10 cellular contexts compared by ENCODE assay signal in the genomic region with DNA sequence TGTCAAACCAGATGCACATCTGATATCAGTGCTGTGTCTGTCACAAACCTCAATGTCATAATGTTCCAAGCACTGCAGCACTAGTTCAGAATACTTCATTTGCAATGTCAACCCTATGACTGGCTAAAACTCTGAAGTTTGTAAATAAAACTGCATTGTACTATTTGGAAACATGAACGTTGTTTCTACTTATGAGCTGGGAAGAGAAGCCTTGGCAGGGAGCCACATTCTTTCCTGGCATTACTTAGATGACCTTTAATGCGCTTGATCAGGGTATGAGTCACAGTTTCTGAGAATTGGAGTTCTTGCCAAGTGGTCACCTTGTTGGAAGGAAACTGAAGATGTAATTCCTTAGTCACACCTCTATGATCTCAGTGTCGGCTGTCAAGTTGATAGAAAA.
A peak's percentile ranks its signal among the peaks of the same experiment; 100 is the strongest.
DNase-seq lines count a peak whose midpoint lies in the region; ATAC-seq and TF ChIP-seq lines count a peak whose summit lies in the region.
"Had no signal": no experiment of that assay in that cellular context is flagged by ENCODE, and none has a peak within 500 bp of the region (broad histone marks: within the 10 kb centered on the region; RNA-seq: fewer than 3 reads in every experiment).

No MANE protein-coding gene starts in this region.

- no peaks in the 10 kb centered on the region for H3K27me3 Mint-ChIP-seq in neural progenitor cell (ENCODE audit: insufficient read depth, low read depth)
- no peaks in the 10 kb centered on the region for H3K27me3 Mint-ChIP-seq in activated T-cell treated with anti-CD3 and anti-CD28 coated beads, Interleukin-2, amount 50 U/mL, for 72 hours (ENCODE audit: low read depth)

- WGBS in lung, 2 donors = 28 to 59% methylated on average over 3 of the region's 3 CpGs

- H3K4me1 Mint-ChIP-seq in neural progenitor cell = no peaks in the 10 kb centered on the region
- no peaks in the 10 kb centered on the region for H3K4me1 Mint-ChIP-seq in activated T-cell treated with anti-CD3 and anti-CD28 coated beads, Interleukin-2, amount 50 U/mL, for 72 hours (ENCODE audit: low read depth)

- H3K4me1 ChIP-seq in lung (ENCODE audit: control insufficient read depth in 2 of 2, insufficient read depth in 2 of 2, low read length in 2 of 2) = no peaks in the 10 kb centered on the region
- no peaks in the 10 kb centered on the region for H3K4me1 ChIP-seq in neural progenitor cell
- H3K4me1 ChIP-seq: transverse colon had no signal

- no peak overlapping the region for H3K4me3 Mint-ChIP-seq in neural progenitor cell
- no peak overlapping the region for H3K4me3 Mint-ChIP-seq in activated T-cell treated with anti-CD3 and anti-CD28 coated beads, Interleukin-2, amount 50 U/mL, for 72 hours
- H3K4me3 Mint-ChIP-seq: activated naive CD4-positive, alpha-beta T cell treated with anti-CD3 and anti-CD28 coated beads for 36 hours had no signal

- H2AFZ ChIP-seq in neural progenitor cell (replicated peaks) = no peak overlapping the region

- H3K9me3 Mint-ChIP-seq in neural progenitor cell = no peaks in the 10 kb centered on the region
- peaks cover 0 to under 1% of the 10 kb centered on the region in 2 donors for H3K9me3 Mint-ChIP-seq in activated T-cell treated with anti-CD3 and anti-CD28 coated beads, Interleukin-2, amount 50 U/mL, for 72 hours
- H3K9me3 Mint-ChIP-seq: activated naive CD4-positive, alpha-beta T cell treated with anti-CD3 and anti-CD28 coated beads for 36 hours had no signal

- no peak overlapping the region for H3K27ac Mint-ChIP-seq in neural progenitor cell
- no peak overlapping the region for H3K27ac Mint-ChIP-seq in activated T-cell treated with anti-CD3 and anti-CD28 coated beads, Interleukin-2, amount 50 U/mL, for 72 hours
- H3K27ac Mint-ChIP-seq: activated naive CD4-positive, alpha-beta T cell treated with anti-CD3 and anti-CD28 coated beads for 36 hours had no signal

- H3F3A ChIP-seq in neural progenitor cell (ENCODE audit: low read depth) = no peaks in the 10 kb centered on the region

- H4K20me1 ChIP-seq in neural progenitor cell (ENCODE audit: low read depth) = no peaks in the 10 kb centered on the region

- in situ Hi-C loops in brain microvascular endothelial cell (cut with HindIII; ENCODE audit: low pct_ligation_motif_present, low sequenced_read_pairs) = no loop called here

- DNase-seq in Daoy (ENCODE audit: low read depth) (peak; percentile 90), NCI-H2227 (lab: John Stamatoyannopoulos, UW; ENCODE audit: unreplicated experiment) (peak; percentile 13), brain microvascular endothelial cell (peak; percentile 9), lung (ENCODE audit: low spot score) (peak; percentile 80), neural progenitor cell (ENCODE audit: low spot score) (no peak), NCI-H146 (lab: John Stamatoyannopoulos, UW) (no peak)
- DNase-seq in activated effector memory CD4-positive, alpha-beta T cell treated with Interleukin-2 at 50 U/mL for 16 hours = no peak
- DNase-seq in activated T-cell treated with anti-CD3 and anti-CD28 coated beads, Interleukin-2, amount 50 U/mL, for 72 hours = no peak
- DNase-seq: activated naive CD4-positive, alpha-beta T cell treated with anti-CD3 and anti-CD28 coated beads for 36 hours; transverse colon had no signal

- H3K9me3 ChIP-seq in lung (ENCODE audit: control insufficient read depth in 2 of 2, insufficient read depth in 1 of 2, low read length in 1 of 2) = no peaks in the 10 kb centered on the region
- no peaks in the 10 kb centered on the region for H3K9me3 ChIP-seq in neural progenitor cell (ENCODE audit: low read depth)
- H3K9me3 ChIP-seq: transverse colon had no signal

- peak; percentile 81 for ATAC-seq in lung (ENCODE audit: insufficient read depth, low FRiP score)
- no peak for ATAC-seq in activated T-cell treated with anti-CD3 and anti-CD28 coated beads, Interleukin-2, amount 50 U/mL, for 72 hours (replicated peaks in 1 of 2)

- H3K79me2 ChIP-seq in neural progenitor cell (ENCODE audit: low read depth) = no peaks in the 10 kb centered on the region

- TF ChIP-seq CTCF in brain microvascular endothelial cell (IDR thresholded peaks at IDR 0.05; ENCODE audit: low read depth, low read length, missing control alignments) (no peak), lung (IDR thresholded peaks at IDR 0.05; ENCODE audit: control extremely low read depth, extremely low read depth) (no peak), neural progenitor cell (IDR thresholded peaks at IDR 0.05) (no peak)

- H3K4me3 ChIP-seq in brain microvascular endothelial cell (ENCODE audit: low read depth, low read length) (no peak overlapping the region), lung (no peak overlapping the region), neural progenitor cell (no peak overlapping the region)
- H3K4me3 ChIP-seq: transverse colon had no signal

- H3K4me2 ChIP-seq in neural progenitor cell = no peak overlapping the region

- H3K27ac ChIP-seq in brain microvascular endothelial cell (no peak overlapping the region), lung (ENCODE audit: low read depth in 1 of 2, low read length in 1 of 2) (no peak overlapping the region), neural progenitor cell (no peak overlapping the region)
- H3K27ac ChIP-seq: transverse colon had no signal

- H3K9ac ChIP-seq in neural progenitor cell = no peak overlapping the region

- no peaks in the 10 kb centered on the region for H3K27me3 ChIP-seq in brain microvascular endothelial cell (replicated peaks)
- no peaks in the 10 kb centered on the region for H3K27me3 ChIP-seq in lung (ENCODE audit: control insufficient read depth, insufficient read depth)
- no peaks in the 10 kb centered on the region for H3K27me3 ChIP-seq in neural progenitor cell
- H3K27me3 ChIP-seq: transverse colon had no signal

- no peaks in the 10 kb centered on the region for H3K36me3 ChIP-seq in brain microvascular endothelial cell (replicated peaks)
- H3K36me3 ChIP-seq in lung (ENCODE audit: control insufficient read depth in 2 of 2, insufficient read depth in 2 of 2, low read length in 2 of 2) = no peaks in the 10 kb centered on the region
- H3K36me3 ChIP-seq in neural progenitor cell = no peaks in the 10 kb centered on the region
- H3K36me3 ChIP-seq: transverse colon had no signal

- H3K36me3 Mint-ChIP-seq in neural progenitor cell = no peaks in the 10 kb centered on the region
- no peaks in the 10 kb centered on the region for H3K36me3 Mint-ChIP-seq in activated T-cell treated with anti-CD3 and anti-CD28 coated beads, Interleukin-2, amount 50 U/mL, for 72 hours (ENCODE audit: insufficient read depth in 2 of 2)

Comparison
In these comparisons a context has a peak if more than half of its experiments do, and no peak if none do; other contexts are left out.
1. DNase-seq: peak in Daoy (single experiment), NCI-H2227 (single experiment), brain microvascular endothelial cell (single experiment) and lung (single experiment); none in activated effector memory CD4-positive, alpha-beta T cell treated with Interleukin-2 at 50 U/mL for 16 hours (single experiment), neural progenitor cell (single experiment), activated T-cell treated with anti-CD3 and anti-CD28 coated beads, Interleukin-2, amount 50 U/mL, for 72 hours (0 of 2) and NCI-H146 (single experiment).